2 cellular contexts compared by ENCODE assay signal in genomic region chr2:238305092-238305862, GRCh38.
TF ChIP-seq lines count a peak whose summit lies in the region.

No MANE protein-coding gene starts in this region.

TF ChIP-seq in GM12878, 131 proteins besides CTCF, POLR2A, EP300 and RAD21:
- TF ChIP-seq BCL11A (IDR thresholded peaks at IDR 0.05; ENCODE audit: low read depth, low read length) (no peak), SMAD5 (IDR thresholded peaks at IDR 0.05; ENCODE audit: low read depth) (no peak), NR2C2 (IDR thresholded peaks at IDR 0.05; ENCODE audit: borderline replicate concordance, control insufficient read depth, insufficient read length, low read depth) (no peak), ZNF24 (IDR thresholded peaks at IDR 0.05) (no peak), ATF2 (IDR thresholded peaks at IDR 0.05; ENCODE audit: low read length) (no peak), TCF3 (IDR thresholded peaks at IDR 0.05; ENCODE audit: borderline replicate concordance, insufficient read depth, low read depth, low read length) (no peak), JUND (IDR thresholded peaks at IDR 0.05; ENCODE audit: low read depth, low read length) (no peak), MYC (IDR thresholded peaks at IDR 0.05; ENCODE audit: insufficient read depth, insufficient read length, insufficient replicate concordance, low read length, severe bottlenecking) (no peak), RELA (IDR thresholded peaks at IDR 0.05; ENCODE audit: borderline replicate concordance, partially characterized antibody) (no peak), HDGF (IDR thresholded peaks at IDR 0.05) (no peak), MYB (IDR thresholded peaks at IDR 0.05; ENCODE audit: borderline replicate concordance, low read depth, low read length) (no peak)

TF ChIP-seq in liver, 16 proteins besides CTCF, POLR2A, EP300 and RAD21:
- TF ChIP-seq REST (IDR thresholded peaks at IDR 0.05) = peak; percentile 50
- no peak for TF ChIP-seq EGR1 (IDR thresholded peaks at IDR 0.05; ENCODE audit: low read depth in 2 of 2)
- TF ChIP-seq TAF1 (conservative IDR thresholded peaks at IDR 0.05) = no peak
- no peak for TF ChIP-seq FOXA1 (IDR thresholded peaks at IDR 0.05)
- TF ChIP-seq HNF4A (conservative IDR thresholded peaks at IDR 0.05) = peak in 1 of 2 donors; percentile 35
